Comparison of ENCODE assay signal across 8 cellular contexts in the genomic region with DNA sequence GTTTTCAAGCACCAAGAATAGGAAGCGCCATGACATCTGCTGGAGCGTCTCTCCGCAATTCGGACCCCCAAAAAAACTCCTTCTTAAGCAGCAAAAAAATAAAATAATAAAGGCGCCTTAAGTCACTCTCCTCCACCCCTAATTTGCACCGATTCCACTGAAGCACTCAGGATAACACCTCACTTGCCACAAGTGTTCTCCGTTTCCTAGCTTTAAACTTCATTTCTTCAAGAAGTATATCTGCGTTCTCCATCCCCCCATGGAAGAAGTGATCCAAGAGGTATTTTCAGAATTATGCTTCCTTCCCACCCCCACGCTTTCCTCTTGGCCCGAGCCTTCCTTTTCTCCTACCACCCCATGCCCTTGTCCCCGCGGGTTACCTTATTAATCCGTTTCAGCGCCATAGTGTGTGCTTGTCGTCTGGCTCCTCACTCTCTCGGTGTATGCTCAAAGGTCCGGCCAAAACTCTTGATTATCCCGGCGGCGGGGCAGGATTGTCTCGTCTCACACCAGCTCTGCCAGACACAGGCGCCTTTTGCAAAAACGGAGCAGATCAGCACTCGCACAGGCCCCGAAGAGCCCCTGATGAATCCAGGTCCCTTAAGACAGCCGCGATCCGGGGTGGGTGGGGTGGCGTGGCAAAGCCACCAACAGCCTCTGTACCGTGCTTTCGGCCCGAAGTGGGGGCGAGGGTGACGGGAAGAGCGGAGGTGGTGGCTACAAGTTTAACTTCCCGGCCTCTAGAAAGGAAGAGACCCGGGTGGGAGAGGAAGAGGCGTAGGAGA. TPM values are rescaled to one million over a fixed set of nuclear protein-coding genes. Genes with fewer than 3 reads are reported as not detected.
DNase-seq lines count a peak whose midpoint lies in the region; ATAC-seq lines count a peak whose summit lies in the region.

No MANE protein-coding gene starts in this region.

- H3K4me1 ChIP-seq in SJSA1 (replicated peaks) (peaks cover 32% of the 10 kb centered on the region), iPS DF 6.9 (ENCODE audit: control insufficient read depth, insufficient read depth, low read length) (no peaks in the 10 kb centered on the region), stomach smooth muscle (ENCODE audit: control insufficient read depth, insufficient read depth, low read length) (peaks cover 12% of the 10 kb centered on the region)

- DNase-seq in NCI-H1092 treated with DMSO at 0.1 percent for 48 hours (lab: John Stamatoyannopoulos, UW) (peak; percentile 42), NCI-H1092 (lab: John Stamatoyannopoulos, UW) (no peak), SJSA1 (ENCODE audit: low read depth in 1 of 2, low spot score in 2 of 2) (no peak), iPS DF 6.9 (ENCODE audit: low read depth, low spot score) (no peak), superior temporal gyrus (ENCODE audit: extremely low spot score) (no peak), cerebellar nuclear complex (lab: John Stamatoyannopoulos, UW) (no peak)

- WGBS in iPS DF 6.9 (ENCODE audit: insufficient coverage, insufficient read length) = no CpG with 5 or more reads among the region's 38 CpGs

- no peak for ATAC-seq in GM18858 (IDR thresholded peaks at IDR 0.05; ENCODE audit: unreplicated experiment)

- H3K9ac ChIP-seq in stomach smooth muscle (ENCODE audit: low read length in 2 of 2) = peak overlapping the region; percentile 96 to 98

- H3K27me3 ChIP-seq in SJSA1 (replicated peaks) (no peaks in the 10 kb centered on the region), iPS DF 6.9 (ENCODE audit: control insufficient read depth, insufficient read depth, low read length) (no peaks in the 10 kb centered on the region), stomach smooth muscle (ENCODE audit: control insufficient read depth in 1 of 2, insufficient read depth in 2 of 2, low read length in 2 of 2) (no peaks in the 10 kb centered on the region)

- peaks cover 58% of the 10 kb centered on the region for H3K36me3 ChIP-seq in SJSA1
- H3K36me3 ChIP-seq in iPS DF 6.9 (ENCODE audit: control insufficient read depth, insufficient read depth, low read length) = no peaks in the 10 kb centered on the region
- H3K36me3 ChIP-seq in stomach smooth muscle (ENCODE audit: control insufficient read depth in 2 of 2, insufficient read depth in 2 of 2, low read length in 2 of 2) = peaks cover 0 to 3% of the 10 kb centered on the region in 2 donors

- peak overlapping the region; percentile 87 for H3K4me3 ChIP-seq in SJSA1
- peak overlapping the region; percentile 68 for H3K4me3 ChIP-seq in iPS DF 6.9 (ENCODE audit: low read length)
- H3K4me3 ChIP-seq in stomach smooth muscle (ENCODE audit: low read length in 2 of 2) = peak overlapping the region; percentile 89 to 100

- peak overlapping the region; percentile 99 for H3K27ac ChIP-seq in SJSA1
- H3K27ac ChIP-seq in iPS DF 6.9 (ENCODE audit: low read length) = no peak overlapping the region
- peak overlapping the region; percentile 99 for H3K27ac ChIP-seq in stomach smooth muscle (ENCODE audit: low read length)

- no peaks in the 10 kb centered on the region for H3K9me3 ChIP-seq in SJSA1 (replicated peaks)
- H3K9me3 ChIP-seq in iPS DF 6.9 (ENCODE audit: control insufficient read depth, insufficient read depth, low read length) = no peaks in the 10 kb centered on the region
- H3K9me3 ChIP-seq in stomach smooth muscle (ENCODE audit: control insufficient read depth in 2 of 2, low read length in 2 of 2) = no peaks in the 10 kb centered on the region

RNA-seq across cellular contexts. Expression of gene UBE2D3, which starts 1.1 kb away (rescaled TPM):
- total RNA-seq in SJSA1 (2014; rRNA removed; shearing (Covaris generic)) = 287 and 481 TPM in 2 replicates

RNA-seq across cellular contexts. Expression of gene CISD2, which starts 42.5 kb away (rescaled TPM):
- 60.9 and 88.6 TPM in 2 replicates for total RNA-seq in SJSA1 (2014; rRNA removed; shearing (Covaris generic))
